ENCODE assay signal across 9 cellular contexts in genomic region chr6:134173007-134173690, GRCh38.
DNase-seq lines count a peak whose midpoint lies in the region; ATAC-seq and TF ChIP-seq lines count a peak whose summit lies in the region.
"Had no signal": no experiment of that assay in that cellular context is flagged by ENCODE, and none has a peak within 500 bp of the region (broad histone marks: within the 10 kb centered on the region; RNA-seq: fewer than 3 reads in every experiment).

No MANE protein-coding gene starts in this region.

- H3K4me3 ChIP-seq in HUES48 (ENCODE audit: low read depth, low read length) = peak overlapping the region; percentile 75

- ATAC-seq in naive B cell (ENCODE audit: low read depth in 2 of 2) (no peak), HG03565 (IDR thresholded peaks at IDR 0.05; ENCODE audit: unreplicated experiment) (no peak)

- no peak overlapping the region for H3K27ac ChIP-seq in HUES48 (ENCODE audit: low read depth, low read length)

- H3K4me1 Mint-ChIP-seq in chondrocyte (ENCODE audit: low read depth) (peaks cover 72% of the 10 kb centered on the region), naive B cell (peaks cover 25 to 54% (median 33%) of the 10 kb centered on the region in 3 donors)

- peak overlapping the region; percentile 99 for H3K27ac Mint-ChIP-seq in chondrocyte (ENCODE audit: unreplicated experiment)
- H3K27ac Mint-ChIP-seq in naive B cell = no peak overlapping the region

- H3K9me3 Mint-ChIP-seq in chondrocyte (ENCODE audit: low read depth) (no peaks in the 10 kb centered on the region), naive B cell (no peaks in the 10 kb centered on the region)
- H3K9me3 Mint-ChIP-seq: effector memory CD8-positive, alpha-beta T cell had no signal

- no peaks in the 10 kb centered on the region for H3K9me3 ChIP-seq in HUES48 (ENCODE audit: control insufficient read depth, insufficient read depth, low read length)

- H3K36me3 ChIP-seq in HUES48 (ENCODE audit: control insufficient read depth, insufficient read depth, low read length) = peaks cover 55% of the 10 kb centered on the region

- H3K27me3 Mint-ChIP-seq in chondrocyte (ENCODE audit: low read depth) (no peaks in the 10 kb centered on the region), naive B cell (no peaks in the 10 kb centered on the region)
- H3K27me3 Mint-ChIP-seq: effector memory CD8-positive, alpha-beta T cell had no signal

- no peak overlapping the region for H3K9ac ChIP-seq in HUES48 (ENCODE audit: low read depth, low read length)

- peaks cover 15% of the 10 kb centered on the region for H3K27me3 ChIP-seq in HUES48 (ENCODE audit: control insufficient read depth, insufficient read depth, low read length)

- DNase-seq in A172 (ENCODE audit: low spot score) = peak; percentile 8
- no peak for DNase-seq in chondrocyte (ENCODE audit: low spot score)
- DNase-seq in naive B cell = no peak
- no peak for DNase-seq in NCI-H187 (lab: John Stamatoyannopoulos, UW)
- no peak for DNase-seq in NCI-H345 (lab: John Stamatoyannopoulos, UW)
- DNase-seq in NCI-H2081 treated with DMSO at 0.1 percent for 48 hours (lab: John Stamatoyannopoulos, UW) = no peak

- peaks cover 21% of the 10 kb centered on the region; the same call in 1 of the 2 replicates for H3K4me1 ChIP-seq in HUES48 (ENCODE audit: control insufficient read depth, insufficient read depth, low read length)

- H3K4me3 Mint-ChIP-seq in chondrocyte (ENCODE audit: unreplicated experiment) (peak overlapping the region; percentile 99), naive B cell (peak overlapping the region in 6 of 8 donors; percentile 2 to 98 (median 85))

- TF ChIP-seq CTCF in chondrocyte (IDR thresholded peaks at IDR 0.05) = no peak

- H3K36me3 Mint-ChIP-seq in chondrocyte (ENCODE audit: low read depth) (peaks cover 40% of the 10 kb centered on the region), naive B cell (peaks cover 11 to 13% of the 10 kb centered on the region in 2 donors)
